1 cellular context compared by ENCODE assay signal in the genomic region with DNA sequence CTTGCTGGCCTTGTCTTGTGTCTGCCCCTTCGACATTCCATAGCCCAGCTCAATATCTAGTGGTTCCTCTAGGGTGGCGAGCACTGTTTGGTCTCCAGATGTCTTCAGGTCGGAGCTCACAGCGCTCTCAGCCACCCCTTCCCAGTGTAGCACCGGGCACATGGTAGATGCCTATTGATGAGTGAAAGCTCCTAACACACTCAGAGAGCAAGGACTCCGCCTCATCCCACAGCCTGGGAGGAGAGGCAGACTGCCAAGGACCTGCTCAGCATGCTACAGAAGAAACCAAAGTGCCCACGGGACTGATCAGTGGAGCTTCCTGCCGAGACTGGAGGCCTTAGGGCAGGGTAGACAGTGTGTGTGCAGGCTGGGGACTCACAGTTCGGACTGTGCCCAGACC.
TF ChIP-seq lines count a peak whose summit lies in the region.

No MANE protein-coding gene starts in this region.

TF ChIP-seq in IMR-90, 13 proteins besides CTCF, POLR2A, EP300 and RAD21 (continued from another document):
- TF ChIP-seq, protein P1, sequence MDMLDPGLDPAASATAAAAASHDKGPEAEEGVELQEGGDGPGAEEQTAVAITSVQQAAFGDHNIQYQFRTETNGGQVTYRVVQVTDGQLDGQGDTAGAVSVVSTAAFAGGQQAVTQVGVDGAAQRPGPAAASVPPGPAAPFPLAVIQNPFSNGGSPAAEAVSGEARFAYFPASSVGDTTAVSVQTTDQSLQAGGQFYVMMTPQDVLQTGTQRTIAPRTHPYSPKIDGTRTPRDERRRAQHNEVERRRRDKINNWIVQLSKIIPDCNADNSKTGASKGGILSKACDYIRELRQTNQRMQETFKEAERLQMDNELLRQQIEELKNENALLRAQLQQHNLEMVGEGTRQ (IDR thresholded peaks at IDR 0.05; ENCODE audit: low read depth, low read length) = no peak
- no peak for TF ChIP-seq NFE2L2 (IDR thresholded peaks at IDR 0.05; ENCODE audit: low read depth, low read length)
- TF ChIP-seq RFX5 (IDR thresholded peaks at IDR 0.05; ENCODE audit: low read depth, low read length) = no peak
